In the genomic region with DNA sequence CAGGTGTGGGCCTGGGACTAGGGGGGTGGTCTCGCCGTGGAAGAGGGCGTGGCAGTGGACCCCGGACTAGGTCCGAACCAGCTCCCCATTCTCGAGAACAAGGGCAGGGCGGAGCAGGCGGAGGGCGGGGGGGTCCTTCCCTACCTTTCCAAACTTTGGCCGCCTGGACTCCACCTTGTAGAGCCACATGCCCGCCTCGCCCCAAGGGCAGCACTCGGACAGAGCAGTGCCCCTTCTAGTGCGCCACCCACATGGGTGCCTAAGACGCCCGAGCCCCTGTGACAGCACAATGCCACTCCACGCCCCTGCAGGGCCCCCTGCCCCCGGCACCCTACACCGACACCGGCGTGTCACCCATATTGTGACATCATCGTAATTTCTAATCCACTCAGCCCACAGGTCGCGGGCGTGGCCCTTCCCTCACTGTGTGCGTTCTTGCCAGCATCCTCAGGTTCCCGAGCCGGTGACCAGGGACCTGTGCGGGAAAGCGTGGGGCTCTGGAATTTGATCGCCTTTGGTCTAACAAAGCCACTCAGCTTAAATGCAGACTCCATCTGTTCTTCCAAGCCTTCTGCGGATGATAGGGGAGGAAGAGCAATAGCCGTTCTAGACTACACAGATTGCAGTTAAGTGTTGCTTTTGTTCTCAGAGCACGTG, we compare ENCODE assay signal across 8 cellular contexts. TPM values are rescaled to one million over a fixed set of nuclear protein-coding genes. Genes with fewer than 3 reads are reported as not detected.
DNase-seq lines count a peak whose midpoint lies in the region; ATAC-seq and TF ChIP-seq lines count a peak whose summit lies in the region.

No MANE protein-coding gene starts in this region.

- CTCF ChIA-PET in mammary epithelial cell (lab: Charles Lee; ENCODE audit: low non-redundant PET): interaction anchor here (0.6 kb wide), 1 partner anchor 91 kb away, joined by 3 read pairs; the partner anchor contains the start of gene PAFAH2

- WGBS in mammary epithelial cell (ENCODE audit: low coverage, missing lambda C conversion rate): 9% methylated on average over 18 of the region's 34 CpGs

- H3K4me2 ChIP-seq in mammary epithelial cell (ENCODE audit: insufficient read depth, low read depth, low read length): peak overlapping the region; percentile 92

- H3K27ac ChIP-seq in Peyer's patch (peak overlapping the region in 2 of 4 donors; percentile 22 to 78), mammary epithelial cell (ENCODE audit: insufficient read depth, low read depth, low read length) (no peak overlapping the region)

- no TSS peak for BruUV-seq in mammary epithelial cell (replicated peaks; lab: Mats Ljungman, UMichigan)

- H3K9me3 ChIP-seq in Peyer's patch (no peaks in the 10 kb centered on the region), mammary epithelial cell (replicated peaks; ENCODE audit: insufficient read depth, low read length) (no peaks in the 10 kb centered on the region)

- ATAC-seq in left lobe of liver: peak; percentile 2
- no peak for ATAC-seq in HG02870 (IDR thresholded peaks at IDR 0.05; ENCODE audit: unreplicated experiment)

- no peaks in the 10 kb centered on the region for H4K20me1 ChIP-seq in mammary epithelial cell (ENCODE audit: insufficient read depth, low read length)

- dilution Hi-C loops in mammary epithelial cell (cut with HindIII; ENCODE audit: low sequenced_read_pairs): no loop called here

- peak overlapping the region; percentile 83 for H2AFZ ChIP-seq in mammary epithelial cell (ENCODE audit: low read depth, low read length)

- DNase-seq in NCI-H526 (lab: John Stamatoyannopoulos, UW): peak; percentile 50 to 78
- no peak for DNase-seq in NCI-H526 treated with DMSO at 0.1 percent for 48 hours (lab: John Stamatoyannopoulos, UW)
- DNase-seq in Peyer's patch: peak in 2 of 3 donors; percentile 27 to 62
- DNase-seq in mammary epithelial cell: no peak
- DNase-seq in left lobe of liver (ENCODE audit: low spot score): no peak
- DNase-seq in stimulated activated CD8-positive, alpha-beta memory T cell treated with anti-CD3 and anti-CD28 coated beads, Interleukin-4, amount 100 ng/mL, for 48 hours: peak; percentile 38
- no peak for DNase-seq in EL

- peaks cover 34% of the 10 kb centered on the region for H3K79me2 ChIP-seq in mammary epithelial cell (ENCODE audit: insufficient read depth, low read length)

- H3K4me3 ChIP-seq in Peyer's patch (peak overlapping the region; percentile 64 to 83 (median 69)), mammary epithelial cell (replicated peaks in 1 of 3; ENCODE audit: insufficient read depth in 1 of 3, low read depth in 2 of 3, low read length in 3 of 3) (peak overlapping the region; percentile 72 to 94 (median 89))

- no peaks in the 10 kb centered on the region for H3K36me3 ChIP-seq in Peyer's patch
- peaks cover 9% of the 10 kb centered on the region for H3K36me3 ChIP-seq in mammary epithelial cell (ENCODE audit: insufficient read depth, low read length)

- no peak for TF ChIP-seq POLR2A in Peyer's patch (IDR thresholded peaks at IDR 0.05)

- H3K9ac ChIP-seq in mammary epithelial cell (ENCODE audit: insufficient read depth, low read length): no peak overlapping the region

- no peaks in the 10 kb centered on the region for H3K27me3 ChIP-seq in Peyer's patch
- no peaks in the 10 kb centered on the region for H3K27me3 ChIP-seq in mammary epithelial cell (ENCODE audit: insufficient read depth, low read length)

- H3K4me1 ChIP-seq in Peyer's patch (peaks cover 0 to 26% (median 3%) of the 10 kb centered on the region in 4 donors), mammary epithelial cell (ENCODE audit: insufficient read depth, low read length) (peaks cover 17% of the 10 kb centered on the region)

- in situ Hi-C loops in mammary epithelial cell (cut with MboI; ENCODE audit: low sequenced_read_pairs in 2 of 2): loop anchor here in 1 of 2 donors (5.0 kb wide), 1 partner anchor 91 kb away; the partner anchor contains the start of gene PAFAH2

- TF ChIP-seq CTCF in Peyer's patch (IDR thresholded peaks at IDR 0.05): no peak
- no peak for TF ChIP-seq CTCF in mammary epithelial cell (conservative IDR thresholded peaks at IDR 0.05 in 1 of 2, IDR thresholded peaks at IDR 0.05 in 1 of 2; ENCODE audit: extremely low read depth in 1 of 2, insufficient read depth in 1 of 2, low read depth in 1 of 2, low read length in 2 of 2)

- intact Hi-C loops in mammary epithelial cell (cut with micrococcal nuclease): loop anchor here (1.0 kb wide), 1 partner anchor 11 kb away; no protein-coding TSS in a partner anchor

RNA-seq across cellular contexts. Expression of gene STMN1, which starts 0.6 kb away (rescaled TPM):
- 10 to 100 TPM; 21.2 to 62.7 (median 26.8) TPM for total RNA-seq in Peyer's patch
- total RNA-seq in mammary epithelial cell: 100 to 1,000 TPM in 1 of 2 donors, 10 to 100 TPM in 1; 42.5 to 202 TPM
- 73.8 TPM for polyA plus RNA-seq in mammary epithelial cell
- polyA minus RNA-seq in mammary epithelial cell: 50.2 TPM
- total RNA-seq in left lobe of liver: 5.2 TPM

RNA-seq across cellular contexts. Expression of gene PAQR7, which starts 31.3 kb away (rescaled TPM):
- total RNA-seq in Peyer's patch: 10 to 100 TPM in 1 of 4 donors, 1 to 10 TPM in 3; 6.7 to 12.1 (median 7.8) TPM
- total RNA-seq in mammary epithelial cell: 10 to 100 TPM; 21.6 to 28.3 TPM
- 18.2 TPM for polyA plus RNA-seq in mammary epithelial cell
- polyA minus RNA-seq in mammary epithelial cell: 17.3 TPM
- 5.1 TPM for total RNA-seq in left lobe of liver

RNA-seq across cellular contexts. Expression of gene AUNIP, which starts 47.5 kb away (rescaled TPM):
- total RNA-seq in Peyer's patch: 1 to 10 TPM in 1 of 4 donors, under 1 TPM in 1, not detected in 2; 0.95 to 1.6 TPM
- 1 to 10 TPM; 5.7 to 9.3 TPM for total RNA-seq in mammary epithelial cell
- polyA plus RNA-seq in mammary epithelial cell: 9.9 TPM
- 10.2 TPM for polyA minus RNA-seq in mammary epithelial cell
- not detected for total RNA-seq in left lobe of liver

Comparison
In these comparisons a context has a peak if more than half of its experiments do, and no peak if none do; other contexts are left out.
1. DNase-seq: peak in NCI-H526 (2 of 2), Peyer's patch (2 of 3) and stimulated activated CD8-positive, alpha-beta memory T cell treated with anti-CD3 and anti-CD28 coated beads, Interleukin-4, amount 100 ng/mL, for 48 hours (single experiment); none in NCI-H526 treated with DMSO at 0.1 percent for 48 hours (single experiment), mammary epithelial cell (single experiment), left lobe of liver (single experiment) and EL (single experiment).